8 cellular contexts compared by ENCODE assay signal in genomic region chr21:16330340-16331319, GRCh38.
DNase-seq lines count a peak whose midpoint lies in the region; ATAC-seq and TF ChIP-seq lines count a peak whose summit lies in the region.

No MANE protein-coding gene starts in this region.

- no peak overlapping the region for H3K27ac Mint-ChIP-seq in activated CD4-positive, alpha-beta T cell treated with anti-CD3 and anti-CD28 coated beads for 36 hours
- H3K27ac Mint-ChIP-seq in effector memory CD8-positive, alpha-beta T cell = no peak overlapping the region
- H3K27ac Mint-ChIP-seq in activated T-helper 1 cell treated with anti-CD3 and anti-CD28 coated beads, Interleukin-12 subunit alpha, Interleukin-12 subunit beta, Interleukin-2, Interleukin-4 antibody, amounts not matched to agents 30 ng/mL and 10 ng/mL and 1 ng/mL, durations not matched to agents 14 hours and 24 hours and 36 hours = no peak overlapping the region

- no peak overlapping the region for H3K27ac ChIP-seq in KMS-11

- H3K79me2 ChIP-seq in KMS-11 (ENCODE audit: insufficient read depth, low read depth) = no peaks in the 10 kb centered on the region

- H3K27me3 ChIP-seq in KMS-11 (ENCODE audit: insufficient read depth, low read depth) = no peaks in the 10 kb centered on the region

- H3K27me3 Mint-ChIP-seq in activated CD4-positive, alpha-beta T cell treated with anti-CD3 and anti-CD28 coated beads for 36 hours = no peaks in the 10 kb centered on the region
- H3K27me3 Mint-ChIP-seq in effector memory CD8-positive, alpha-beta T cell = no peaks in the 10 kb centered on the region
- no peaks in the 10 kb centered on the region for H3K27me3 Mint-ChIP-seq in activated T-helper 1 cell treated with anti-CD3 and anti-CD28 coated beads, Interleukin-12 subunit alpha, Interleukin-12 subunit beta, Interleukin-2, Interleukin-4 antibody, amounts not matched to agents 30 ng/mL and 10 ng/mL and 1 ng/mL, durations not matched to agents 14 hours and 24 hours and 36 hours (ENCODE audit: insufficient read depth)

- peak; percentile 86 for TF ChIP-seq CTCF in KMS-11 (conservative IDR thresholded peaks at IDR 0.05; ENCODE audit: low read depth, low read length)

- no peaks in the 10 kb centered on the region for H3K9me3 Mint-ChIP-seq in activated CD4-positive, alpha-beta T cell treated with anti-CD3 and anti-CD28 coated beads for 36 hours (ENCODE audit: low read depth)
- H3K9me3 Mint-ChIP-seq in effector memory CD8-positive, alpha-beta T cell = no peaks in the 10 kb centered on the region
- H3K9me3 Mint-ChIP-seq in activated T-helper 1 cell treated with anti-CD3 and anti-CD28 coated beads, Interleukin-12 subunit alpha, Interleukin-12 subunit beta, Interleukin-2, Interleukin-4 antibody, amounts not matched to agents 30 ng/mL and 10 ng/mL and 1 ng/mL, durations not matched to agents 14 hours and 24 hours and 36 hours = no peaks in the 10 kb centered on the region

- no peak overlapping the region for H3K4me2 ChIP-seq in KMS-11

- no peaks in the 10 kb centered on the region for H3K36me3 ChIP-seq in KMS-11 (ENCODE audit: insufficient read depth)

- no peak for DNase-seq in activated CD4-positive, alpha-beta T cell treated with anti-CD3 and anti-CD28 coated beads for 36 hours
- DNase-seq in activated CD4-positive, alpha-beta T cell treated with anti-CD3 and anti-CD28 coated beads for 1 hour = no peak
- DNase-seq in OCI-M2 (lab: John Stamatoyannopoulos, UW; ENCODE audit: unreplicated experiment) (peak; percentile 41), medulla oblongata (ENCODE audit: extremely low spot score) (peak; percentile 97)
- no peak for DNase-seq in effector memory CD8-positive, alpha-beta T cell
- no peak for DNase-seq in activated T-helper 1 cell treated with anti-CD3 and anti-CD28 coated beads, Interleukin-12 subunit alpha, Interleukin-12 subunit beta, Interleukin-2, Interleukin-4 antibody, amounts not matched to agents 30 ng/mL and 10 ng/mL and 1 ng/mL, durations not matched to agents 14 hours and 24 hours and 36 hours (ENCODE audit: low spot score)

- peaks cover 3% of the 10 kb centered on the region for H3K4me1 Mint-ChIP-seq in activated CD4-positive, alpha-beta T cell treated with anti-CD3 and anti-CD28 coated beads for 36 hours
- no peaks in the 10 kb centered on the region for H3K4me1 Mint-ChIP-seq in effector memory CD8-positive, alpha-beta T cell (ENCODE audit: low read depth in 2 of 2)
- no peaks in the 10 kb centered on the region for H3K4me1 Mint-ChIP-seq in activated T-helper 1 cell treated with anti-CD3 and anti-CD28 coated beads, Interleukin-12 subunit alpha, Interleukin-12 subunit beta, Interleukin-2, Interleukin-4 antibody, amounts not matched to agents 30 ng/mL and 10 ng/mL and 1 ng/mL, durations not matched to agents 14 hours and 24 hours and 36 hours (ENCODE audit: low read depth)

- H3K4me1 ChIP-seq in KMS-11 (ENCODE audit: low read depth, poor library complexity, severe bottlenecking) = peaks cover 9% of the 10 kb centered on the region

- H3K4me3 Mint-ChIP-seq in activated CD4-positive, alpha-beta T cell treated with anti-CD3 and anti-CD28 coated beads for 36 hours = no peak overlapping the region
- H3K4me3 Mint-ChIP-seq in effector memory CD8-positive, alpha-beta T cell = no peak overlapping the region
- H3K4me3 Mint-ChIP-seq in activated T-helper 1 cell treated with anti-CD3 and anti-CD28 coated beads, Interleukin-12 subunit alpha, Interleukin-12 subunit beta, Interleukin-2, Interleukin-4 antibody, amounts not matched to agents 30 ng/mL and 10 ng/mL and 1 ng/mL, durations not matched to agents 14 hours and 24 hours and 36 hours = no peak overlapping the region

- CTCF ChIA-PET in activated CD4-positive, alpha-beta T cell treated with anti-CD3 and anti-CD28 coated beads for 36 hours (lab: Charles Lee) = interaction anchor here (0.6 to 2.1 kb wide), 17 partner anchors 9 to 393 kb away, joined by 3 to 17 read pairs (median 3); no protein-coding TSS in a partner anchor

- intact Hi-C loops in activated CD4-positive, alpha-beta T cell treated with anti-CD3 and anti-CD28 coated beads for 36 hours (cut with DNase I, micrococcal nuclease) = loop anchor here (1.0 to 10.0 kb wide), 3 partner anchors 248 to 436 kb away; no protein-coding TSS in a partner anchor
- intact Hi-C loops in activated T-helper 1 cell treated with anti-CD3 and anti-CD28 coated beads, Interleukin-12 subunit alpha, Interleukin-12 subunit beta, Interleukin-2, Interleukin-4 antibody, amounts not matched to agents 30 ng/mL and 10 ng/mL and 1 ng/mL, durations not matched to agents 14 hours and 24 hours and 36 hours (cut with micrococcal nuclease) = loop anchor here (2.0 kb wide), 1 partner anchor 248 kb away; no protein-coding TSS in a partner anchor

- H4K20me1 ChIP-seq in KMS-11 (ENCODE audit: insufficient read depth) = no peaks in the 10 kb centered on the region

- no peak overlapping the region for H2AFZ ChIP-seq in KMS-11 (ENCODE audit: low read depth)

- peak; percentile 81 for ATAC-seq in activated CD4-positive, alpha-beta T cell treated with anti-CD3 and anti-CD28 coated beads for 36 hours
- peak; percentile 87 for ATAC-seq in GM21825 (IDR thresholded peaks at IDR 0.05; ENCODE audit: unreplicated experiment)
- ATAC-seq in effector memory CD8-positive, alpha-beta T cell (replicated peaks) = peak; percentile 46

- H3K36me3 Mint-ChIP-seq in activated CD4-positive, alpha-beta T cell treated with anti-CD3 and anti-CD28 coated beads for 36 hours (ENCODE audit: low read depth) = no peaks in the 10 kb centered on the region
- H3K36me3 Mint-ChIP-seq in effector memory CD8-positive, alpha-beta T cell (ENCODE audit: insufficient read depth) = no peaks in the 10 kb centered on the region
- H3K36me3 Mint-ChIP-seq in activated T-helper 1 cell treated with anti-CD3 and anti-CD28 coated beads, Interleukin-12 subunit alpha, Interleukin-12 subunit beta, Interleukin-2, Interleukin-4 antibody, amounts not matched to agents 30 ng/mL and 10 ng/mL and 1 ng/mL, durations not matched to agents 14 hours and 24 hours and 36 hours (ENCODE audit: low read depth) = no peaks in the 10 kb centered on the region

- no peak overlapping the region for H3K9ac ChIP-seq in KMS-11

- POLR2A ChIA-PET in activated CD4-positive, alpha-beta T cell treated with anti-CD3 and anti-CD28 coated beads for 36 hours (lab: Charles Lee) = no interaction called here

- no peak overlapping the region for H3K4me3 ChIP-seq in KMS-11 (IDR thresholded peaks at IDR 0.05; ENCODE audit: insufficient read depth, low read depth, low read length)

Comparison
In these comparisons a context has a peak if more than half of its experiments do, and no peak if none do; other contexts are left out.
1. DNase-seq: peak in OCI-M2 (single experiment) and medulla oblongata (single experiment); none in activated CD4-positive, alpha-beta T cell treated with anti-CD3 and anti-CD28 coated beads for 36 hours (single experiment), activated CD4-positive, alpha-beta T cell treated with anti-CD3 and anti-CD28 coated beads for 1 hour (single experiment), effector memory CD8-positive, alpha-beta T cell (0 of 3) and activated T-helper 1 cell treated with anti-CD3 and anti-CD28 coated beads, Interleukin-12 subunit alpha, Interleukin-12 subunit beta, Interleukin-2, Interleukin-4 antibody, amounts not matched to agents 30 ng/mL and 10 ng/mL and 1 ng/mL, durations not matched to agents 14 hours and 24 hours and 36 hours (single experiment).
2. Peak in every context shown above with its lines, with median percentiles within 50 percentile points of each other: ATAC-seq.